In genomic region chr2:23460983-23461382, GRCh38 we compare ENCODE assay signal across 5 cellular contexts.
"Had no signal": no experiment of that assay in that cellular context is flagged by ENCODE, and none has a peak within 500 bp of the region (broad histone marks: within the 10 kb centered on the region; RNA-seq: fewer than 3 reads in every experiment).

No MANE protein-coding gene starts in this region.

- H3K4me3 ChIP-seq: GM23248, HAP-1, K562 had no signal

- H3K9me3 ChIP-seq: HAP-1 had no signal

- DNase-seq: GOT3 had no signal

- H3K9ac ChIP-seq: GM23248 had no signal

- H3K36me3 ChIP-seq: HAP-1 had no signal

- H3K27ac ChIP-seq: GM23248 had no signal

- FAIRE-seq: HTR-8/SVneo, K562 had no signal
